ENCODE assay signal across 8 cellular contexts in genomic region chr14:77498984-77499527, GRCh38. TPM values are rescaled to one million over a fixed set of nuclear protein-coding genes. Genes with fewer than 3 reads are reported as not detected.
A peak's percentile ranks its signal among the peaks of the same experiment; 100 is the strongest.
DNase-seq lines count a peak whose midpoint lies in the region; ATAC-seq and TF ChIP-seq lines count a peak whose summit lies in the region.

No MANE protein-coding gene starts in this region.

- TF ChIP-seq CTCF in BJ (IDR thresholded peaks at IDR 0.05; ENCODE audit: insufficient read depth, low read depth, low read length) (no peak), tibial nerve (IDR thresholded peaks at IDR 0.05) (no peak)

- peaks cover 3% of the 10 kb centered on the region for H3K4me1 Mint-ChIP-seq in activated naive CD8-positive, alpha-beta T cell treated with anti-CD3 and anti-CD28 coated beads, Interleukin-2, amount 10 ng/mL, durations not matched to agents 7 days and 5 days

- H3K4me3 Mint-ChIP-seq in activated naive CD8-positive, alpha-beta T cell treated with anti-CD3 and anti-CD28 coated beads, Interleukin-2, amount 10 ng/mL, durations not matched to agents 7 days and 5 days, result peak overlapping the region; percentile 40

- H3K27ac ChIP-seq in tibial nerve, result no peak overlapping the region

- POLR2A ChIA-PET in BJ (lab: Charles Lee), result no interaction called here
- POLR2A ChIA-PET in activated naive CD8-positive, alpha-beta T cell treated with anti-CD3 and anti-CD28 coated beads, Interleukin-2, amount 10 ng/mL, durations not matched to agents 7 days and 5 days (lab: Charles Lee), result no interaction called here

- H3K9me3 ChIP-seq in tibial nerve, result peaks cover 0 to 10% (median 0%) of the 10 kb centered on the region in 4 donors

- no peak overlapping the region for H3K27ac Mint-ChIP-seq in activated naive CD8-positive, alpha-beta T cell treated with anti-CD3 and anti-CD28 coated beads, Interleukin-2, amount 10 ng/mL, durations not matched to agents 7 days and 5 days

- CTCF ChIA-PET in BJ (lab: Yijun Ruan, JAX), result interaction anchor here (0.6 kb wide), 1 partner anchor 1086 kb away, joined by 3 read pairs; no protein-coding TSS in a partner anchor

- peaks cover 0 to 18% (median 9%) of the 10 kb centered on the region in 4 donors for H3K4me1 ChIP-seq in tibial nerve

- H3K36me3 Mint-ChIP-seq in activated naive CD8-positive, alpha-beta T cell treated with anti-CD3 and anti-CD28 coated beads, Interleukin-2, amount 10 ng/mL, durations not matched to agents 7 days and 5 days, result no peaks in the 10 kb centered on the region

- TF ChIP-seq POLR2A in tibial nerve (IDR thresholded peaks at IDR 0.05), result no peak

- H3K27me3 ChIP-seq in BJ (ENCODE audit: control insufficient read depth, insufficient read depth, low read length), result peaks cover 16% of the 10 kb centered on the region
- peaks cover 0 to 34% of the 10 kb centered on the region in 2 donors for H3K27me3 ChIP-seq in tibial nerve

- TF ChIP-seq EP300 in tibial nerve (IDR thresholded peaks at IDR 0.05), result no peak

- peak; percentile 32 for ATAC-seq in GM18907 (IDR thresholded peaks at IDR 0.05; ENCODE audit: unreplicated experiment)
- ATAC-seq in HG03460 (IDR thresholded peaks at IDR 0.05; ENCODE audit: unreplicated experiment), result peak; percentile 32
- ATAC-seq in activated naive CD8-positive, alpha-beta T cell treated with anti-CD3 and anti-CD28 coated beads, Interleukin-2, amount 10 ng/mL, durations not matched to agents 7 days and 5 days (ENCODE audit: low read depth), result peak; percentile 20

- DNase-seq in BJ (ENCODE audit: low read depth) (no peak), left kidney (ENCODE audit: low read depth, low spot score) (peak; percentile 63), tibial nerve (ENCODE audit: low spot score in 2 of 2) (no peak), GM19240 (ENCODE audit: insufficient read length, low spot score) (no peak), NCI-H187 treated with DMSO at 0.1 percent for 48 hours (lab: John Stamatoyannopoulos, UW) (no peak)
- peak; percentile 40 for DNase-seq in activated naive CD8-positive, alpha-beta T cell treated with anti-CD3 and anti-CD28 coated beads, Interleukin-2, amount 10 ng/mL, durations not matched to agents 7 days and 5 days

- peaks cover 1% of the 10 kb centered on the region for H3K9me3 Mint-ChIP-seq in activated naive CD8-positive, alpha-beta T cell treated with anti-CD3 and anti-CD28 coated beads, Interleukin-2, amount 10 ng/mL, durations not matched to agents 7 days and 5 days

- H3K36me3 ChIP-seq in BJ (ENCODE audit: control insufficient read depth, insufficient read depth, low read length), result no peaks in the 10 kb centered on the region
- no peaks in the 10 kb centered on the region for H3K36me3 ChIP-seq in tibial nerve

- H3K27me3 Mint-ChIP-seq in activated naive CD8-positive, alpha-beta T cell treated with anti-CD3 and anti-CD28 coated beads, Interleukin-2, amount 10 ng/mL, durations not matched to agents 7 days and 5 days, result peaks cover 48% of the 10 kb centered on the region

- peak overlapping the region; percentile 45 for H3K4me3 ChIP-seq in BJ (ENCODE audit: low read depth, low read length)
- peak overlapping the region in 3 of 4 donors; percentile 28 to 60 (median 49) for H3K4me3 ChIP-seq in tibial nerve

- 5 to 11% methylated on average over 5 to 44 of the region's 53 CpGs for WGBS in tibial nerve, 2 donors

RNA-seq across cellular contexts. Expression of gene ISM2, which starts 0.4 kb away (rescaled TPM):
- polyA plus RNA-seq in BJ (2011; rRNA removed), result 0.07 TPM in 2 replicates
- polyA minus RNA-seq in BJ (2011; rRNA and poly(A)+ RNA removed), result 0.05 TPM in 1 of 2 replicates, not detected in the other
- under 1 TPM in 1 of 2 experiments, not detected in 1; 0.64 TPM for total RNA-seq in activated naive CD8-positive, alpha-beta T cell treated with anti-CD3 and anti-CD28 coated beads, Interleukin-2, amount 10 ng/mL, durations not matched to agents 7 days and 5 days
- under 1 TPM in 1 of 4 donors, not detected in 3; 0.44 TPM for total RNA-seq in tibial nerve

RNA-seq across cellular contexts. Expression of gene AHSA1, which starts 41.2 kb away (rescaled TPM):
- 90.1 and 126 TPM in 2 replicates for polyA plus RNA-seq in BJ (2011; rRNA removed)
- polyA minus RNA-seq in BJ (2011; rRNA and poly(A)+ RNA removed), result 61.3 and 93.9 TPM in 2 replicates
- 100 to 1,000 TPM; 154 to 163 TPM for total RNA-seq in activated naive CD8-positive, alpha-beta T cell treated with anti-CD3 and anti-CD28 coated beads, Interleukin-2, amount 10 ng/mL, durations not matched to agents 7 days and 5 days
- 100 to 1,000 TPM in 2 of 4 donors, 10 to 100 TPM in 2; 58.5 to 146 (median 102) TPM for total RNA-seq in tibial nerve

RNA-seq across cellular contexts. Expression of gene VIPAS39, which starts 41.7 kb away (rescaled TPM):
- 31.3 and 38.4 TPM in 2 replicates for polyA plus RNA-seq in BJ (2011; rRNA removed)
- 15.5 and 24.2 TPM in 2 replicates for polyA minus RNA-seq in BJ (2011; rRNA and poly(A)+ RNA removed)
- total RNA-seq in activated naive CD8-positive, alpha-beta T cell treated with anti-CD3 and anti-CD28 coated beads, Interleukin-2, amount 10 ng/mL, durations not matched to agents 7 days and 5 days, result 10 to 100 TPM; 19.2 to 19.6 TPM
- 10 to 100 TPM; 10.5 to 24.0 (median 16.2) TPM for total RNA-seq in tibial nerve

Comparison
In these comparisons a context has a peak if more than half of its experiments do, and no peak if none do; other contexts are left out.
1. DNase-seq: peak in activated naive CD8-positive, alpha-beta T cell treated with anti-CD3 and anti-CD28 coated beads, Interleukin-2, amount 10 ng/mL, durations not matched to agents 7 days and 5 days (single experiment) and left kidney (single experiment); none in BJ (single experiment), tibial nerve (0 of 2), GM19240 (single experiment) and NCI-H187 treated with DMSO at 0.1 percent for 48 hours (single experiment).
2. Peak in every context shown above with its lines, with median percentiles within 50 percentile points of each other: ATAC-seq.